In the genomic region with DNA sequence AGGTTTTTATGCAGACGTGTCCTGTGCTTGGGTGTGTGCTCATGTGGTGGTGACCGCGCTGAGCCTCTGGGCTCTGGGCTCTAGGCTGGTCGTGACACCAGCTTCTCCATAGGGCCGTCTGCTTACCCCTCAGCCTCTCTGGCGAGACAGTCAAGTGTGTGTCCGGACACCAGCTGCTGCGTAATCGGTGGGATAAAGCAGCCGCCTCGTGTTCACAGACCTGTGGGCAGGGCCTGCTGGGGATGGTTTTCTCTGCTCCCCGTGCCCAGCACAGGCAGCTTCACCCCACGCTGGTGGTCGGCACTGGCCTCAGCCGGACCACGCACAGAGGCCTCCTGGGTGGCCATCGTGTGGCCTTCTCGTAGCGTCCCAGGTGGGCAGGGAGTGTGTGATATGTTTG, we compare ENCODE assay signal across 11 cellular contexts. TPM values are rescaled to one million over a fixed set of nuclear protein-coding genes. Genes with fewer than 3 reads are reported as not detected.
DNase-seq lines count a peak whose midpoint lies in the region; ATAC-seq and TF ChIP-seq lines count a peak whose summit lies in the region.
"Had no signal": no experiment of that assay in that cellular context is flagged by ENCODE, and none has a peak within 500 bp of the region (broad histone marks: within the 10 kb centered on the region; RNA-seq: fewer than 3 reads in every experiment).

No MANE protein-coding gene starts in this region.

- peak overlapping the region; percentile 88 for H3K27ac Mint-ChIP-seq in activated T-cell treated with anti-CD3 and anti-CD28 coated beads, Interleukin-2, amount 50 U/mL, for 24 hours
- H3K27ac Mint-ChIP-seq: mesothelial cell of epicardium; stimulated activated memory B cell treated with anti-CD40 and anti-IgM and Interleukin-4, amounts not matched to agents 10 μg/mL and 1 μg/mL and 100 μg/mL, for 72 hours had no signal

- ATAC-seq in Right ventricle myocardium superior (ENCODE audit: poor library complexity) (no peak), right cardiac atrium (no peak), lower lobe of right lung (no peak), GM21737 (IDR thresholded peaks at IDR 0.05; ENCODE audit: unreplicated experiment) (no peak)
- ATAC-seq: stimulated activated memory B cell treated with anti-CD40 and anti-IgM and Interleukin-4, amounts not matched to agents 10 μg/mL and 1 μg/mL and 100 μg/mL, for 72 hours had no signal

- WGBS in right cardiac atrium: 96% methylated on average over 19 of the region's 19 CpGs

- no peaks in the 10 kb centered on the region for H3K27me3 Mint-ChIP-seq in activated T-cell treated with anti-CD3 and anti-CD28 coated beads, Interleukin-2, amount 50 U/mL, for 24 hours
- H3K27me3 Mint-ChIP-seq: stimulated activated memory B cell treated with anti-CD40 and anti-IgM and Interleukin-4, amounts not matched to agents 10 μg/mL and 1 μg/mL and 100 μg/mL, for 72 hours had no signal

- H3K9me3 ChIP-seq in right cardiac atrium (ENCODE audit: control insufficient read depth, low read length) (no peaks in the 10 kb centered on the region), lower lobe of right lung (no peaks in the 10 kb centered on the region), vagina (no peaks in the 10 kb centered on the region)

- H3K27ac ChIP-seq in right cardiac atrium (ENCODE audit: low read length): no peak overlapping the region
- H3K27ac ChIP-seq in lower lobe of right lung: peak overlapping the region; percentile 46
- peak overlapping the region; percentile 27 for H3K27ac ChIP-seq in vagina

- H3K36me3 Mint-ChIP-seq in activated T-cell treated with anti-CD3 and anti-CD28 coated beads, Interleukin-2, amount 50 U/mL, for 24 hours (ENCODE audit: low read depth): peaks cover 72% of the 10 kb centered on the region

- no peak overlapping the region for H3K4me3 ChIP-seq in right cardiac atrium (ENCODE audit: low read length)
- no peak overlapping the region for H3K4me3 ChIP-seq in lower lobe of right lung
- no peak overlapping the region for H3K4me3 ChIP-seq in vagina

- no peaks in the 10 kb centered on the region for H3K9me3 Mint-ChIP-seq in activated T-cell treated with anti-CD3 and anti-CD28 coated beads, Interleukin-2, amount 50 U/mL, for 24 hours
- H3K9me3 Mint-ChIP-seq: mesothelial cell of epicardium; stimulated activated memory B cell treated with anti-CD40 and anti-IgM and Interleukin-4, amounts not matched to agents 10 μg/mL and 1 μg/mL and 100 μg/mL, for 72 hours had no signal

- H3K4me3 Mint-ChIP-seq in activated T-cell treated with anti-CD3 and anti-CD28 coated beads, Interleukin-2, amount 50 U/mL, for 24 hours: peak overlapping the region; percentile 46
- H3K4me3 Mint-ChIP-seq: mesothelial cell of epicardium; stimulated activated memory B cell treated with anti-CD40 and anti-IgM and Interleukin-4, amounts not matched to agents 10 μg/mL and 1 μg/mL and 100 μg/mL, for 72 hours had no signal

- no peak for TF ChIP-seq POLR2A in vagina (IDR thresholded peaks at IDR 0.05)

- intact Hi-C loops in Right ventricle myocardium superior (cut with DNase I) (no loop called here), right cardiac atrium (cut with DNase I) (no loop called here), lower lobe of right lung (cut with DNase I) (no loop called here), vagina (cut with DNase I) (no loop called here)

- DNase-seq in Right ventricle myocardium superior: peak; percentile 33
- DNase-seq in right cardiac atrium: no peak
- peak; percentile 38 for DNase-seq in activated T-cell treated with anti-CD3 and anti-CD28 coated beads, Interleukin-2, amount 50 U/mL, for 24 hours
- DNase-seq in lower lobe of right lung: peak; percentile 30
- no peak for DNase-seq in vagina (ENCODE audit: extremely low spot score in 2 of 2)
- DNase-seq in NCI-H1048 (lab: John Stamatoyannopoulos, UW): no peak
- DNase-seq in SIG-M5 treated with dmso at 0.1 percent for 504 hours (lab: John Stamatoyannopoulos, UW; ENCODE audit: unreplicated experiment): no peak
- DNase-seq: AML-193 had no signal

- peaks cover 69% of the 10 kb centered on the region for H3K36me3 ChIP-seq in lower lobe of right lung
- H3K36me3 ChIP-seq in vagina: peaks cover 0 to 52% of the 10 kb centered on the region in 2 donors

- TF ChIP-seq CTCF in lower lobe of right lung (IDR thresholded peaks at IDR 0.05): no peak
- no peak for TF ChIP-seq CTCF in vagina (IDR thresholded peaks at IDR 0.05)

- H3K4me1 ChIP-seq in right cardiac atrium (ENCODE audit: control insufficient read depth, insufficient read depth, low read length) (no peaks in the 10 kb centered on the region), lower lobe of right lung (no peaks in the 10 kb centered on the region), vagina (no peaks in the 10 kb centered on the region)

- peaks cover 25% of the 10 kb centered on the region for H3K4me1 Mint-ChIP-seq in activated T-cell treated with anti-CD3 and anti-CD28 coated beads, Interleukin-2, amount 50 U/mL, for 24 hours (ENCODE audit: low read depth)
- H3K4me1 Mint-ChIP-seq: mesothelial cell of epicardium; stimulated activated memory B cell treated with anti-CD40 and anti-IgM and Interleukin-4, amounts not matched to agents 10 μg/mL and 1 μg/mL and 100 μg/mL, for 72 hours had no signal

- H3K27me3 ChIP-seq in right cardiac atrium (ENCODE audit: control insufficient read depth, insufficient read depth): no peaks in the 10 kb centered on the region
- no peaks in the 10 kb centered on the region for H3K27me3 ChIP-seq in lower lobe of right lung (ENCODE audit: low read depth)
- no peaks in the 10 kb centered on the region for H3K27me3 ChIP-seq in vagina

RNA-seq across cellular contexts. Expression of gene DIP2A, which starts 33.6 kb away (rescaled TPM):
- total RNA-seq in Right ventricle myocardium superior (21.6 TPM), right cardiac atrium (10 to 100 TPM; 36.0 to 40.6 (median 37.4) TPM), lower lobe of right lung (41.0 TPM), vagina (46.2 TPM)
- polyA plus RNA-seq in right cardiac atrium: 28.6 TPM

Comparison
In these comparisons a context has a peak if more than half of its experiments do, and no peak if none do; other contexts are left out.
1. DNase-seq: peak in Right ventricle myocardium superior (single experiment), activated T-cell treated with anti-CD3 and anti-CD28 coated beads, Interleukin-2, amount 50 U/mL, for 24 hours (single experiment) and lower lobe of right lung (single experiment); none in right cardiac atrium (0 of 3), vagina (0 of 2), NCI-H1048 (single experiment) and SIG-M5 treated with dmso at 0.1 percent for 504 hours (single experiment).